ENCODE assay signal across 3 cellular contexts in the genomic region with DNA sequence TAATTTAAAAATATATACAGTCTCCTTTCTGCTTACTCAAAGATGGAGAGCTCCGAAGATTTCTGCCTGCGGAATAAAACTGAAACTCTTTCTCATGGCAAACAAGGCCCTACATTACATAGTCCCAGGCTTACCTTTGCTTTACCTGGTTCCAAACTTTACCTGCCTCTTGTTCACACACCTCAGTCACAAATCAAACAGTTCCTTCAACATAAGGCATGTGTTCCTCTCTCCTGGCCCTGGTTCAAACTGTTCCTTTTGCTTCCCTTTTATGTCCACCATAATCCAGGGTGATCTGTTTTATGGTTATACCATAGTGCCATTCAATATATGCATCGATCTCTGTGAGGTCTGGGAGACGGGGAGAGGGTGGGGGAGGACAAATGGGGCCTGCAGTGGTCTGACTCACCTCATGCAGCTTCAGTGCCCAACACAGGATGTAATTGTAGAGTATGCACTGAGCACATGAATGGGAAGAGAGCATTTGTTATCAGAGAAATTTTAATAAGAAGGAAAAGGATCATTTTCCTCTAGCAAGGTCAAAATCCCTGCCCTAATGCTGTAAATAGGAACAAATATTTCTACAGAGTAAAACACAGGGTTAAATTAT.
A peak's percentile ranks its signal among the peaks of the same experiment; 100 is the strongest.
TF ChIP-seq lines count a peak whose summit lies in the region.

No MANE protein-coding gene starts in this region.

TF ChIP-seq in SK-N-SH, 30 proteins besides CTCF, POLR2A, EP300 and RAD21:
- TF ChIP-seq, protein P1, sequence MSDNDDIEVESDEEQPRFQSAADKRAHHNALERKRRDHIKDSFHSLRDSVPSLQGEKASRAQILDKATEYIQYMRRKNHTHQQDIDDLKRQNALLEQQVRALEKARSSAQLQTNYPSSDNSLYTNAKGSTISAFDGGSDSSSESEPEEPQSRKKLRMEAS (IDR thresholded peaks at IDR 0.05; ENCODE audit: low read depth) = peak; percentile 67
- TF ChIP-seq JUND (IDR thresholded peaks at IDR 0.05) (peak; percentile 47), NFIC (IDR thresholded peaks at IDR 0.05; ENCODE audit: borderline replicate concordance) (peak; percentile 14; the same call in 1 of the 2 replicates), YY1 (IDR thresholded peaks at IDR 0.05; ENCODE audit: low read depth) (peak; percentile 31; the same call in 1 of the 2 replicates), FOSL2 (IDR thresholded peaks at IDR 0.05; ENCODE audit: borderline replicate concordance, low read depth) (peak; percentile 66), TAF1 (IDR thresholded peaks at IDR 0.05; ENCODE audit: borderline replicate concordance, low read depth, low read length) (no peak), RFX5 (IDR thresholded peaks at IDR 0.05; ENCODE audit: low read length) (no peak)
- TF ChIP-seq, protein P2, sequence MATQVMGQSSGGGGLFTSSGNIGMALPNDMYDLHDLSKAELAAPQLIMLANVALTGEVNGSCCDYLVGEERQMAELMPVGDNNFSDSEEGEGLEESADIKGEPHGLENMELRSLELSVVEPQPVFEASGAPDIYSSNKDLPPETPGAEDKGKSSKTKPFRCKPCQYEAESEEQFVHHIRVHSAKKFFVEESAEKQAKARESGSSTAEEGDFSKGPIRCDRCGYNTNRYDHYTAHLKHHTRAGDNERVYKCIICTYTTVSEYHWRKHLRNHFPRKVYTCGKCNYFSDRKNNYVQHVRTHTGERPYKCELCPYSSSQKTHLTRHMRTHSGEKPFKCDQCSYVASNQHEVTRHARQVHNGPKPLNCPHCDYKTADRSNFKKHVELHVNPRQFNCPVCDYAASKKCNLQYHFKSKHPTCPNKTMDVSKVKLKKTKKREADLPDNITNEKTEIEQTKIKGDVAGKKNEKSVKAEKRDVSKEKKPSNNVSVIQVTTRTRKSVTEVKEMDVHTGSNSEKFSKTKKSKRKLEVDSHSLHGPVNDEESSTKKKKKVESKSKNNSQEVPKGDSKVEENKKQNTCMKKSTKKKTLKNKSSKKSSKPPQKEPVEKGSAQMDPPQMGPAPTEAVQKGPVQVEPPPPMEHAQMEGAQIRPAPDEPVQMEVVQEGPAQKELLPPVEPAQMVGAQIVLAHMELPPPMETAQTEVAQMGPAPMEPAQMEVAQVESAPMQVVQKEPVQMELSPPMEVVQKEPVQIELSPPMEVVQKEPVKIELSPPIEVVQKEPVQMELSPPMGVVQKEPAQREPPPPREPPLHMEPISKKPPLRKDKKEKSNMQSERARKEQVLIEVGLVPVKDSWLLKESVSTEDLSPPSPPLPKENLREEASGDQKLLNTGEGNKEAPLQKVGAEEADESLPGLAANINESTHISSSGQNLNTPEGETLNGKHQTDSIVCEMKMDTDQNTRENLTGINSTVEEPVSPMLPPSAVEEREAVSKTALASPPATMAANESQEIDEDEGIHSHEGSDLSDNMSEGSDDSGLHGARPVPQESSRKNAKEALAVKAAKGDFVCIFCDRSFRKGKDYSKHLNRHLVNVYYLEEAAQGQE (IDR thresholded peaks at IDR 0.05; ENCODE audit: low read depth, low read length) = no peak
- TF ChIP-seq, protein P3, sequence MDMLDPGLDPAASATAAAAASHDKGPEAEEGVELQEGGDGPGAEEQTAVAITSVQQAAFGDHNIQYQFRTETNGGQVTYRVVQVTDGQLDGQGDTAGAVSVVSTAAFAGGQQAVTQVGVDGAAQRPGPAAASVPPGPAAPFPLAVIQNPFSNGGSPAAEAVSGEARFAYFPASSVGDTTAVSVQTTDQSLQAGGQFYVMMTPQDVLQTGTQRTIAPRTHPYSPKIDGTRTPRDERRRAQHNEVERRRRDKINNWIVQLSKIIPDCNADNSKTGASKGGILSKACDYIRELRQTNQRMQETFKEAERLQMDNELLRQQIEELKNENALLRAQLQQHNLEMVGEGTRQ (IDR thresholded peaks at IDR 0.05; ENCODE audit: borderline replicate concordance, low read depth, low read length) = no peak
TF ChIP-seq in SK-N-SH: peak in this region for 5.

TF ChIP-seq in SK-N-SH treated with all-trans-retinoic acid at 6 μM for 48 hours, 23 proteins besides CTCF, POLR2A, EP300 and RAD21:
- TF ChIP-seq PATZ1 (CRISPR knock-in tag; IDR thresholded peaks at IDR 0.05; ENCODE audit: borderline replicate concordance) = no peak
- no peak for TF ChIP-seq PPARA (CRISPR knock-in tag; IDR thresholded peaks at IDR 0.05; ENCODE audit: borderline replicate concordance)
- TF ChIP-seq ZNF565 (CRISPR knock-in tag; conservative IDR thresholded peaks at IDR 0.05; ENCODE audit: low read depth) = no peak
- no peak for TF ChIP-seq TCF4 (CRISPR knock-in tag; IDR thresholded peaks at IDR 0.05; ENCODE audit: borderline replicate concordance)
- TF ChIP-seq TOX (CRISPR knock-in tag; IDR thresholded peaks at IDR 0.05; ENCODE audit: borderline replicate concordance) = no peak
- TF ChIP-seq ZNF8 (CRISPR knock-in tag; IDR thresholded peaks at IDR 0.05) = no peak
- no peak for TF ChIP-seq ARNTL (CRISPR knock-in tag; IDR thresholded peaks at IDR 0.05; ENCODE audit: borderline replicate concordance, low read depth)
- no peak for TF ChIP-seq TSHZ2 (CRISPR knock-in tag; IDR thresholded peaks at IDR 0.05)
- no peak for TF ChIP-seq RARB (CRISPR knock-in tag; IDR thresholded peaks at IDR 0.05)
- no peak for TF ChIP-seq CSDC2 (CRISPR knock-in tag; IDR thresholded peaks at IDR 0.05)

TF ChIP-seq in IMR-90, 13 proteins besides CTCF, POLR2A, EP300 and RAD21:
- no peak for TF ChIP-seq CHD1 (IDR thresholded peaks at IDR 0.05; ENCODE audit: low read depth, low read length)
- TF ChIP-seq BHLHE40 (IDR thresholded peaks at IDR 0.05; ENCODE audit: low read depth, low read length) = no peak
- no peak for TF ChIP-seq CEBPB (IDR thresholded peaks at IDR 0.05; ENCODE audit: low read depth, low read length)
- TF ChIP-seq, protein P3 (IDR thresholded peaks at IDR 0.05; ENCODE audit: low read depth, low read length) = no peak
- TF ChIP-seq MAFK (IDR thresholded peaks at IDR 0.05; ENCODE audit: low read depth, low read length) = no peak
- no peak for TF ChIP-seq SMC3 (IDR thresholded peaks at IDR 0.05; ENCODE audit: low read depth, low read length)
- TF ChIP-seq MAZ (IDR thresholded peaks at IDR 0.05; ENCODE audit: borderline replicate concordance, low read depth, low read length) = no peak
- TF ChIP-seq, protein P4, sequence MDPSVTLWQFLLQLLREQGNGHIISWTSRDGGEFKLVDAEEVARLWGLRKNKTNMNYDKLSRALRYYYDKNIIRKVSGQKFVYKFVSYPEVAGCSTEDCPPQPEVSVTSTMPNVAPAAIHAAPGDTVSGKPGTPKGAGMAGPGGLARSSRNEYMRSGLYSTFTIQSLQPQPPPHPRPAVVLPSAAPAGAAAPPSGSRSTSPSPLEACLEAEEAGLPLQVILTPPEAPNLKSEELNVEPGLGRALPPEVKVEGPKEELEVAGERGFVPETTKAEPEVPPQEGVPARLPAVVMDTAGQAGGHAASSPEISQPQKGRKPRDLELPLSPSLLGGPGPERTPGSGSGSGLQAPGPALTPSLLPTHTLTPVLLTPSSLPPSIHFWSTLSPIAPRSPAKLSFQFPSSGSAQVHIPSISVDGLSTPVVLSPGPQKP (IDR thresholded peaks at IDR 0.05; ENCODE audit: borderline replicate concordance, low read depth, low read length) = no peak
- no peak for TF ChIP-seq RCOR1 (IDR thresholded peaks at IDR 0.05; ENCODE audit: insufficient replicate concordance, low read length)
- no peak for TF ChIP-seq FOS (IDR thresholded peaks at IDR 0.05; ENCODE audit: low read depth, low read length)
- no peak for TF ChIP-seq NFE2L2 (IDR thresholded peaks at IDR 0.05; ENCODE audit: low read depth, low read length)
- TF ChIP-seq RFX5 (IDR thresholded peaks at IDR 0.05; ENCODE audit: low read depth, low read length) = no peak
- TF ChIP-seq MXI1 (IDR thresholded peaks at IDR 0.05; ENCODE audit: borderline replicate concordance, low read depth, low read length) = no peak
